ENCODE assay signal across 8 cellular contexts in the genomic region with DNA sequence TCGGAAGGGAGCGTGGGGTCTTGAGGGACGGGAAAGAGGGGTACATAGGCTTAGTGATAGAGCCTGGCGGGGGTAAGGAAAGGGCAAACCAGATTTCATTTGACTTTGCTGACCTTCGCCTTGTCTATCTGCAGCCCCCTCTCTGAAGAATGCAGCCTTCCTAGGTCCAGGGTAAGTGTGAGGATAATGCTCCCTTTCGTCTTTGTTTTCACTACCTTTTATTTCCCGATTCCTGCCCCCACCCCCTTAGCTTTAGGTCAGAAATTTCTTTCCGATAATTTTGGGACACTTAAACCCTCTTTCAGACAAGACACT. TPM values are rescaled to one million over a fixed set of nuclear protein-coding genes. Genes with fewer than 3 reads are reported as not detected.
DNase-seq lines count a peak whose midpoint lies in the region; ATAC-seq and TF ChIP-seq lines count a peak whose summit lies in the region.

No MANE protein-coding gene starts in this region.

- WGBS in heart right ventricle, 2 donors, result 0% methylated on average over 8 of the region's 8 CpGs
- 0 to 1% methylated on average over 8 of the region's 8 CpGs for WGBS in aorta, 2 donors

- intact Hi-C loops in heart right ventricle (cut with DNase I), result no loop called here
- intact Hi-C loops in left ventricle myocardium superior (cut with micrococcal nuclease), result no loop called here
- intact Hi-C loops in breast epithelium (cut with DNase I; ENCODE audit: low total_unique reads), result no loop called here
- intact Hi-C loops in aorta (cut with DNase I), result no loop called here
- intact Hi-C loops in posterior vena cava (cut with DNase I), result no loop called here

- ATAC-seq in heart right ventricle (peak in 1 of 8 donors; percentile 1), left ventricle myocardium superior (no peak), aorta (ENCODE audit: low FRiP score) (no peak)

- DNase-seq in heart right ventricle (no peak), left ventricle myocardium superior (no peak), breast epithelium (ENCODE audit: low spot score in 2 of 2) (no peak), mesothelial cell of epicardium (ENCODE audit: low spot score in 2 of 2, unreplicated experiment in 2 of 2) (no peak), aorta (no peak), midbrain (lab: John Stamatoyannopoulos, UW) (no peak), posterior vena cava (ENCODE audit: low spot score) (no peak), DMS79 treated with DMSO at 0.1 percent for 48 hours (lab: John Stamatoyannopoulos, UW) (no peak)

- H3K27ac ChIP-seq in heart right ventricle (peak overlapping the region; percentile 80 to 97 (median 90)), breast epithelium (peak overlapping the region; percentile 85 to 90), aorta (ENCODE audit: low read depth in 1 of 2, low read length in 2 of 2) (peak overlapping the region in 1 of 2 donors; percentile 61)

- no peaks in the 10 kb centered on the region for H3K9me3 Mint-ChIP-seq in mesothelial cell of epicardium

- H3K4me1 ChIP-seq in heart right ventricle (peaks cover 0 to 65% (median 61%) of the 10 kb centered on the region in 9 donors), breast epithelium (peaks cover 0 to 19% of the 10 kb centered on the region in 2 donors), aorta (ENCODE audit: control insufficient read depth in 1 of 2, insufficient read depth in 2 of 2, low read length in 2 of 2) (peaks cover 0 to 8% of the 10 kb centered on the region in 2 donors)

- no peaks in the 10 kb centered on the region for H3K27me3 ChIP-seq in heart right ventricle
- no peaks in the 10 kb centered on the region for H3K27me3 ChIP-seq in breast epithelium
- H3K27me3 ChIP-seq in aorta (ENCODE audit: control insufficient read depth in 1 of 2, insufficient read depth in 2 of 2, low read length in 1 of 2), result no peaks in the 10 kb centered on the region

- TF ChIP-seq POLR2A in breast epithelium (IDR thresholded peaks at IDR 0.05), result no peak

- peaks cover 38% of the 10 kb centered on the region for H3K4me1 Mint-ChIP-seq in mesothelial cell of epicardium

- H3K9me3 ChIP-seq in heart right ventricle, result no peaks in the 10 kb centered on the region
- no peaks in the 10 kb centered on the region for H3K9me3 ChIP-seq in breast epithelium
- no peaks in the 10 kb centered on the region for H3K9me3 ChIP-seq in aorta (ENCODE audit: control insufficient read depth, low read length)

- no peaks in the 10 kb centered on the region for H3K27me3 Mint-ChIP-seq in mesothelial cell of epicardium (ENCODE audit: low read depth)

- peak overlapping the region; percentile 100 for H3K27ac Mint-ChIP-seq in mesothelial cell of epicardium

- H3K36me3 ChIP-seq in heart right ventricle (peaks cover 0 to 68% (median 25%) of the 10 kb centered on the region in 9 donors), breast epithelium (no peaks in the 10 kb centered on the region), aorta (ENCODE audit: control insufficient read depth in 1 of 2, insufficient read depth in 2 of 2, low read length in 1 of 2) (peaks cover 0 to 2% of the 10 kb centered on the region in 2 donors)

- no peak for TF ChIP-seq CTCF in heart right ventricle (IDR thresholded peaks at IDR 0.05)
- TF ChIP-seq CTCF in breast epithelium (IDR thresholded peaks at IDR 0.05), result no peak
- TF ChIP-seq CTCF in mesothelial cell of epicardium (IDR thresholded peaks at IDR 0.05; ENCODE audit: unreplicated experiment), result no peak

- peak overlapping the region; percentile 100 for H3K4me3 Mint-ChIP-seq in mesothelial cell of epicardium

- peaks cover 10% of the 10 kb centered on the region for H3K36me3 Mint-ChIP-seq in mesothelial cell of epicardium

- H3K4me3 ChIP-seq in heart right ventricle, result peak overlapping the region; percentile 61 to 89 (median 80)
- peak overlapping the region; percentile 79 to 95 (median 81) for H3K4me3 ChIP-seq in breast epithelium
- peak overlapping the region; percentile 59 to 99 for H3K4me3 ChIP-seq in aorta (ENCODE audit: low read length in 2 of 2)

RNA-seq across cellular contexts. Expression of a gene that starts 0.4 kb away (rescaled TPM):
- total RNA-seq in heart right ventricle (100 to 1,000 TPM; 566 to 899 (median 797) TPM), left ventricle myocardium superior (714 TPM), breast epithelium (100 to 1,000 TPM; 143 to 159 (median 148) TPM), mesothelial cell of epicardium (155 to 162 TPM (median 156 TPM) in 3 replicates), aorta (100 to 1,000 TPM; 110 TPM), posterior vena cava (100 to 1,000 TPM; 148 to 164 TPM)
- polyA plus RNA-seq in heart right ventricle (100 to 1,000 TPM; 146 to 661 TPM), aorta (100 to 1,000 TPM; 140 to 219 TPM)

RNA-seq across cellular contexts. Expression of a gene that starts 0.6 kb away (rescaled TPM):
- total RNA-seq in heart right ventricle (10 to 100 TPM; 26.0 to 40.3 (median 35.3) TPM), left ventricle myocardium superior (27.3 TPM), breast epithelium (10 to 100 TPM; 22.7 to 33.8 (median 30.2) TPM), mesothelial cell of epicardium (29.1 to 32.6 TPM (median 32.6 TPM) in 3 replicates), aorta (10 to 100 TPM; 17.1 to 17.4 TPM), posterior vena cava (10 to 100 TPM; 20.9 to 21.2 TPM)
- polyA plus RNA-seq in heart right ventricle (10 to 100 TPM; 21.4 to 55.8 TPM), aorta (10 to 100 TPM; 14.5 to 20.1 TPM)

RNA-seq across cellular contexts. Expression of a gene that starts 22.1 kb away (rescaled TPM):
- total RNA-seq in heart right ventricle (under 1 TPM in 9 of 10 donors, not detected in 1; 0.19 to 0.75 (median 0.40) TPM), left ventricle myocardium superior (0.17 TPM), breast epithelium (1 to 10 TPM; 2.6 to 7.9 (median 6.6) TPM), mesothelial cell of epicardium (2.7 to 3.6 TPM (median 2.9 TPM) in 3 replicates), aorta (1 to 10 TPM; 2.0 to 7.3 TPM), posterior vena cava (1 to 10 TPM; 1.5 to 1.6 TPM)
- polyA plus RNA-seq in heart right ventricle (1 to 10 TPM in 1 of 2 donors, under 1 TPM in 1; 0.43 to 2.5 TPM), aorta (1 to 10 TPM in 1 of 2 donors, under 1 TPM in 1; 0.25 to 3.9 TPM)

RNA-seq across cellular contexts. Expression of a gene that starts 24.1 kb away (rescaled TPM):
- total RNA-seq in heart right ventricle, result 10 to 100 TPM in 3 of 10 donors, 1 to 10 TPM in 7; 1.5 to 23.8 (median 3.4) TPM
- 10 to 100 TPM; 11.6 to 21.6 TPM for polyA plus RNA-seq in heart right ventricle
- total RNA-seq in left ventricle myocardium superior, result 8.0 TPM
- total RNA-seq in breast epithelium, result 10 to 100 TPM; 22.3 to 51.2 (median 23.0) TPM
- total RNA-seq in mesothelial cell of epicardium, result 0.72 to 1.1 TPM (median 0.83 TPM) in 3 replicates
- 10 to 100 TPM; 19.1 to 53.6 TPM for total RNA-seq in aorta
- polyA plus RNA-seq in aorta, result 10 to 100 TPM; 20.5 to 51.5 TPM
- 10 to 100 TPM; 37.1 to 45.8 TPM for total RNA-seq in posterior vena cava

RNA-seq across cellular contexts. Expression of a gene that starts 53.8 kb away (rescaled TPM):
- total RNA-seq in heart right ventricle (1 to 10 TPM in 5 of 10 donors, under 1 TPM in 3, not detected in 2; 0.17 to 4.7 (median 1.6) TPM), left ventricle myocardium superior (4.1 TPM), breast epithelium (10 to 100 TPM in 2 of 3 donors, 1 to 10 TPM in 1; 9.5 to 13.8 (median 13.2) TPM), mesothelial cell of epicardium (not detected in 3 replicates), aorta (10 to 100 TPM in 1 of 2 donors, 1 to 10 TPM in 1; 4.3 to 10.5 TPM), posterior vena cava (10 to 100 TPM; 10.3 to 17.5 TPM)
- polyA plus RNA-seq in heart right ventricle (1 to 10 TPM; 1.9 TPM), aorta (10 to 100 TPM in 1 of 2 donors, 1 to 10 TPM in 1; 3.4 to 13.4 TPM)
